Comparison of ENCODE assay signal across 15 cellular contexts in genomic region chr17:47816111-47816735, GRCh38. TPM values are rescaled to one million over a fixed set of nuclear protein-coding genes. Genes with fewer than 3 reads are reported as not detected.
DNase-seq lines count a peak whose midpoint lies in the region; ATAC-seq and TF ChIP-seq lines count a peak whose summit lies in the region.
"Had no signal": no experiment of that assay in that cellular context is flagged by ENCODE, and none has a peak within 500 bp of the region (broad histone marks: within the 10 kb centered on the region; RNA-seq: fewer than 3 reads in every experiment).

No MANE protein-coding gene starts in this region.

- H2AK5ac ChIP-seq in neuronal stem cell (ENCODE audit: low read depth, low read length), result no peak overlapping the region

- H3K9me3 Mint-ChIP-seq in chondrocyte (ENCODE audit: low read depth) (no peaks in the 10 kb centered on the region), T-cell (no peaks in the 10 kb centered on the region)
- H3K9me3 Mint-ChIP-seq: CD4-positive, CD25-positive, alpha-beta regulatory T cell; CD8-positive, alpha-beta T cell; GM23338; H9 had no signal

- no peak for TF ChIP-seq CTCF in chondrocyte (IDR thresholded peaks at IDR 0.05)

- H3K36me3 Mint-ChIP-seq in chondrocyte (ENCODE audit: low read depth) (peaks cover 40% of the 10 kb centered on the region), T-cell (peaks cover 41% of the 10 kb centered on the region)

- H3K4me1 Mint-ChIP-seq in chondrocyte (ENCODE audit: low read depth), result peaks cover 19% of the 10 kb centered on the region
- H3K4me1 Mint-ChIP-seq in T-cell, result peaks cover 11 to 23% (median 11%) of the 10 kb centered on the region in 3 donors

- H2BK12ac ChIP-seq in neuronal stem cell (ENCODE audit: low read length), result no peak overlapping the region

- no peak overlapping the region for H3K4me2 ChIP-seq in neuronal stem cell (ENCODE audit: insufficient read depth, low read length, poor library complexity, severe bottlenecking)
- H3K4me2 ChIP-seq: GM23338 had no signal

- DNase-seq in chondrocyte (ENCODE audit: low spot score), result peak; percentile 69
- no peak for DNase-seq in neuronal stem cell (ENCODE audit: low spot score)
- DNase-seq in posterior vena cava (ENCODE audit: low spot score), result peak; percentile 62
- no peak for DNase-seq in T-cell
- DNase-seq in NCI-H2029 treated with DMSO at 0.1 percent for 48 hours (lab: John Stamatoyannopoulos, UW), result no peak
- DNase-seq: C1 segment of cervical spinal cord; Caco-2; CD4-positive, CD25-positive, alpha-beta regulatory T cell; CD8-positive, alpha-beta T cell; DMS153; DND-41; H9 had no signal

- peaks cover 7 to 8% of the 10 kb centered on the region in 2 donors for H3K36me3 ChIP-seq in neuronal stem cell (replicated peaks in 1 of 2; ENCODE audit: control insufficient read depth in 2 of 2, insufficient read depth in 2 of 2, low read length in 2 of 2)

- H3K9me3 ChIP-seq in neuronal stem cell (replicated peaks in 1 of 2; ENCODE audit: control insufficient read depth in 2 of 2, insufficient read depth in 1 of 2, low read depth in 1 of 2, low read length in 2 of 2), result no peaks in the 10 kb centered on the region
- H3K9me3 ChIP-seq: Caco-2 had no signal

- H3K14ac ChIP-seq in neuronal stem cell (ENCODE audit: low read length), result no peak overlapping the region

- H3K4me3 Mint-ChIP-seq in chondrocyte (ENCODE audit: unreplicated experiment), result no peak overlapping the region
- H3K4me3 Mint-ChIP-seq in T-cell, result no peak overlapping the region
- H3K4me3 Mint-ChIP-seq: CD8-positive, alpha-beta T cell; GM23338; H9 had no signal

- H3K79me1 ChIP-seq in neuronal stem cell (ENCODE audit: low read depth, low read length), result peaks cover 4% of the 10 kb centered on the region

- peak overlapping the region; percentile 70 for H3K9ac ChIP-seq in neuronal stem cell (ENCODE audit: low read depth, low read length, poor library complexity)

- no peak overlapping the region for H2AFZ ChIP-seq in neuronal stem cell (ENCODE audit: low read length)
- H2AFZ ChIP-seq: GM23338 had no signal

- H3K27ac ChIP-seq in neuronal stem cell (replicated peaks; ENCODE audit: low read length), result no peak overlapping the region

- WGBS in neuronal stem cell (ENCODE audit: extremely low coverage in 2 of 2, insufficient read length in 2 of 2, insufficient replicate concordance in 1 of 2), 2 donors, result no CpG with 5 or more reads among the region's 21 CpGs

- H3K23ac ChIP-seq in neuronal stem cell (ENCODE audit: low read depth, low read length, poor library complexity), result no peak overlapping the region

- H3K27ac Mint-ChIP-seq in chondrocyte (ENCODE audit: unreplicated experiment), result no peak overlapping the region
- H3K27ac Mint-ChIP-seq in T-cell, result no peak overlapping the region
- H3K27ac Mint-ChIP-seq: CD8-positive, alpha-beta T cell; GM23338 had no signal

- peak overlapping the region in 1 of 2 donors; percentile 48 for H3K4me3 ChIP-seq in neuronal stem cell (ENCODE audit: low read length in 2 of 2)
- H3K4me3 ChIP-seq: GM23338 had no signal

- no peaks in the 10 kb centered on the region for H3K27me3 ChIP-seq in neuronal stem cell (ENCODE audit: control insufficient read depth in 3 of 3, insufficient read depth in 3 of 3, low read depth in 1 of 3, low read length in 3 of 3)

- H2BK120ac ChIP-seq in neuronal stem cell (ENCODE audit: low read depth, low read length), result no peak overlapping the region

- H3K27me3 Mint-ChIP-seq in chondrocyte (ENCODE audit: low read depth) (no peaks in the 10 kb centered on the region), T-cell (no peaks in the 10 kb centered on the region)
- H3K27me3 Mint-ChIP-seq: CD4-positive, CD25-positive, alpha-beta regulatory T cell had no signal

- H4K91ac ChIP-seq in neuronal stem cell (ENCODE audit: low read depth, low read length, poor library complexity), result no peak overlapping the region

- intact Hi-C loops in posterior vena cava (cut with DNase I), result no loop called here

- peak overlapping the region; percentile 39 for H2BK5ac ChIP-seq in neuronal stem cell (ENCODE audit: low read length)

- no peak for ATAC-seq in GM21825 (IDR thresholded peaks at IDR 0.05; ENCODE audit: unreplicated experiment)
- ATAC-seq in T-cell (replicated peaks in 1 of 4), result no peak
- ATAC-seq: CD8-positive, alpha-beta T cell; GM23338; HCT116 had no signal

- no peak overlapping the region for H3K4ac ChIP-seq in neuronal stem cell (ENCODE audit: low read length)

- POLR2A ChIA-PET in T-cell (lab: Charles Lee), result no interaction called here

- H4K8ac ChIP-seq in neuronal stem cell (ENCODE audit: low read depth, low read length), result no peak overlapping the region

- no peak overlapping the region for H2BK15ac ChIP-seq in neuronal stem cell (ENCODE audit: low read length)

- CTCF ChIA-PET in T-cell (lab: Charles Lee), result no interaction called here

- H3K4me1 ChIP-seq in neuronal stem cell (ENCODE audit: control insufficient read depth in 2 of 2, insufficient read depth in 1 of 2, low read depth in 1 of 2, low read length in 2 of 2), result peaks cover 4 to 5% of the 10 kb centered on the region in 2 donors

- no peak overlapping the region for H3K18ac ChIP-seq in neuronal stem cell (ENCODE audit: low read length)

RNA-seq across cellular contexts. Expression of gene OSBPL7, which starts 5.4 kb away (rescaled TPM):
- total RNA-seq in chondrocyte (17.4 to 28.1 TPM (median 20.3 TPM) in 3 replicates), posterior vena cava (1 to 10 TPM; 6.4 to 9.8 TPM), T-cell (10 to 100 TPM; 40.4 to 57.1 (median 43.9) TPM)
- polyA plus RNA-seq in neuronal stem cell (2013, experiment 1 of 2), result 5.8 TPM
- 5.3 TPM for polyA plus RNA-seq in neuronal stem cell (2013, experiment 2 of 2)

RNA-seq across cellular contexts. Expression of gene MRPL10, which starts 15.1 kb away (rescaled TPM):
- total RNA-seq in chondrocyte (23.9 to 25.4 TPM (median 24.8 TPM) in 3 replicates), posterior vena cava (10 to 100 TPM; 23.9 to 28.6 TPM), T-cell (10 to 100 TPM; 34.1 to 60.1 (median 41.6) TPM)
- 80.5 TPM for polyA plus RNA-seq in neuronal stem cell (2013, experiment 1 of 2)
- polyA plus RNA-seq in neuronal stem cell (2013, experiment 2 of 2), result 84.1 TPM

RNA-seq across cellular contexts. Expression of gene LRRC46, which starts 15.2 kb away (rescaled TPM):
- total RNA-seq in chondrocyte, result 0.35 to 0.65 TPM in 2 of 3 replicates, not detected in the other
- 0.17 TPM for polyA plus RNA-seq in neuronal stem cell (2013, experiment 1 of 2)
- polyA plus RNA-seq in neuronal stem cell (2013, experiment 2 of 2), result 0.32 TPM
- total RNA-seq in posterior vena cava, result not detected
- total RNA-seq in T-cell, result 1 to 10 TPM in 2 of 5 donors, under 1 TPM in 3; 0.20 to 1.0 (median 0.88) TPM

RNA-seq across cellular contexts. Expression of gene SCRN2, which starts 24.9 kb away (rescaled TPM):
- total RNA-seq in chondrocyte (14.9 to 32.9 TPM (median 15.7 TPM) in 3 replicates), posterior vena cava (10 to 100 TPM; 13.3 to 17.8 TPM), T-cell (10 to 100 TPM; 27.0 to 44.3 (median 40.6) TPM)
- polyA plus RNA-seq in neuronal stem cell (2013, experiment 1 of 2), result 37.2 TPM
- polyA plus RNA-seq in neuronal stem cell (2013, experiment 2 of 2), result 36.3 TPM

RNA-seq across cellular contexts. Expression of gene SP6, which starts 34.7 kb away (rescaled TPM):
- total RNA-seq in chondrocyte (0.05 to 0.15 TPM (median 0.08 TPM) in 3 replicates), posterior vena cava (under 1 TPM; 0.19 to 0.48 TPM), T-cell (under 1 TPM; 0.10 to 0.26 (median 0.13) TPM)
- polyA plus RNA-seq in neuronal stem cell (2013, experiment 1 of 2), result 0.24 TPM
- polyA plus RNA-seq in neuronal stem cell (2013, experiment 2 of 2), result 0.26 TPM
- polyA plus RNA-seq: CD4-positive, CD25-positive, alpha-beta regulatory T cell had no signal

Comparison
In these comparisons a context has a peak if more than half of its experiments do, and no peak if none do; other contexts are left out.
1. DNase-seq: peak in chondrocyte (single experiment) and posterior vena cava (single experiment); none in neuronal stem cell (single experiment), T-cell (0 of 34) and NCI-H2029 treated with DMSO at 0.1 percent for 48 hours (single experiment).